20 cellular contexts compared by ENCODE assay signal in the genomic region with DNA sequence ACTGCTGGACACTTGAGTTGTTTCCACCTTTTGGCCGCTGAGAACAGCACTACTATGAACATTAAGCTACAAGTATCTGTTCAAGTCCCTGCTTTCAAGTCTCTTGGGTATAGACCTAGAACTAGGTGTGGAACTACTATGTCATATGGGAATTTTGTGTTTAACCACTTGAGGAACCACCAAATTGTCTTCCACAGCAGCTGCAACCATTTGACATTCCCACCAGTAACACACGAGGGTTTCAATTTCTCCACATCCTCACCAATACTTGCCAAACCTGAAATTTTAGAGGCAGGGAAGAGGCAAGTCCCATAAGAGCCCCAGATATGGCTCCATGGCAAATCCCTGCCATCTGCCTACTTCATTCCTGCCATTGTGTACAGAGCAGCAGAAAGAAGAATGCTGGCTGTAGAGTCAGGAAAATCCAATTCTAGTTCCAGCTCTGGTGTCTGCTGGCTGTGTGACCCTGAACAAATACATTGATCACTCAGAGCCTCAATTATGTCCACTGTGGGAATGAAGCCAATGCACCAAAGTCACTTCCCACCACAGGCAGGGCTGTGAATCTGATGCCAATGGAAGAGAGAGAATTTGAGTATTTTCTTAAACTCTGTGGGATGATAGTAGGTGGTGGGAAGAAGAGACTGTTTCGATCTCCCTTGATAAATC. TPM values are rescaled to one million over a fixed set of nuclear protein-coding genes. Genes with fewer than 3 reads are reported as not detected.
DNase-seq lines count a peak whose midpoint lies in the region; ATAC-seq, FAIRE-seq and TF ChIP-seq lines count a peak whose summit lies in the region.
"Had no signal": no experiment of that assay in that cellular context is flagged by ENCODE, and none has a peak within 500 bp of the region (broad histone marks: within the 10 kb centered on the region; RNA-seq: fewer than 3 reads in every experiment).

No MANE protein-coding gene starts in this region.

- no peaks in the 10 kb centered on the region for H3K9me3 ChIP-seq in H1 (ENCODE audit: insufficient read depth in 2 of 2, low read depth in 1 of 2, low read length in 1 of 2)
- no peaks in the 10 kb centered on the region for H3K9me3 ChIP-seq in thymus (ENCODE audit: control insufficient read depth)
- H3K9me3 ChIP-seq: MG63 had no signal

- H3K4me2 ChIP-seq in H1 (ENCODE audit: insufficient read depth in 1 of 2, low read depth in 2 of 2, low read length in 2 of 2), result no peak overlapping the region
- H3K4me2 ChIP-seq: GM23338, neural progenitor cell had no signal

- no peak overlapping the region for H2BK12ac ChIP-seq in H1 (ENCODE audit: low read depth, low read length)

- no peak overlapping the region for H2BK15ac ChIP-seq in H1 (ENCODE audit: low read length)

- H3K14ac ChIP-seq in H1 (ENCODE audit: insufficient read length), result no peak overlapping the region

- peak overlapping the region; percentile 3 for H3K23ac ChIP-seq in H1 (ENCODE audit: insufficient read length)

- no peak overlapping the region for H3K9ac ChIP-seq in H1 (replicated peaks in 1 of 4; ENCODE audit: extremely low read depth in 1 of 4, low read depth in 3 of 4, low read length in 3 of 4)
- H3K9ac ChIP-seq: neural progenitor cell had no signal

- H3K27ac ChIP-seq in H1 (ENCODE audit: low read depth, low read length) (no peak overlapping the region), thymus (ENCODE audit: low read depth) (peak overlapping the region; percentile 38)
- H3K27ac ChIP-seq: brain microvascular endothelial cell, neural progenitor cell, VCaP had no signal

- TF ChIP-seq CTCF in H1 (IDR thresholded peaks at IDR 0.05; ENCODE audit: control extremely low read depth in 1 of 3, insufficient read depth in 1 of 3, low read depth in 1 of 3, low read length in 3 of 3) (no peak), HFFc6 (IDR thresholded peaks at IDR 0.05) (no peak)

- peaks cover 58% of the 10 kb centered on the region for H3K4me1 Mint-ChIP-seq in activated naive CD4-positive, alpha-beta T cell treated with anti-CD3 and anti-CD28 coated beads, Interleukin-2, amount 50 U/mL, for 24 hours
- H3K4me1 Mint-ChIP-seq in effector memory CD8-positive, alpha-beta T cell (ENCODE audit: low read depth in 2 of 2), result peaks cover 9 to 10% of the 10 kb centered on the region in 2 donors
- H3K4me1 Mint-ChIP-seq in HFFc6 (ENCODE audit: low read depth), result peaks cover 4% of the 10 kb centered on the region; the same call in 1 of the 2 replicates
- H3K4me1 Mint-ChIP-seq: GM23338, neural progenitor cell had no signal

- no peak overlapping the region for H2BK20ac ChIP-seq in H1 (ENCODE audit: low read length)

- TF ChIP-seq EP300 in H1 (IDR thresholded peaks at IDR 0.05; ENCODE audit: borderline replicate concordance in 1 of 2, low read depth in 2 of 2, low read length in 2 of 2), result no peak

- H3K36me3 ChIP-seq in H1 (ENCODE audit: control insufficient read depth in 2 of 4, insufficient read depth in 4 of 4, low read length in 3 of 4) (no peaks in the 10 kb centered on the region), thymus (ENCODE audit: control insufficient read depth, insufficient read depth) (peaks cover 14% of the 10 kb centered on the region)
- H3K36me3 ChIP-seq: brain microvascular endothelial cell, MG63, neural progenitor cell had no signal

- H3K4me3 ChIP-seq in H1 (ENCODE audit: extremely low read depth in 1 of 4, insufficient read depth in 2 of 4, low read depth in 3 of 4, low read length in 4 of 4), result no peak overlapping the region
- H3K4me3 ChIP-seq in thymus (ENCODE audit: low read length), result no peak overlapping the region
- H3K4me3 ChIP-seq: GM23338, MG63, neural progenitor cell had no signal

- H3K27ac Mint-ChIP-seq in activated naive CD4-positive, alpha-beta T cell treated with anti-CD3 and anti-CD28 coated beads, Interleukin-2, amount 50 U/mL, for 24 hours, result peak overlapping the region; percentile 74
- H3K27ac Mint-ChIP-seq in effector memory CD8-positive, alpha-beta T cell, result no peak overlapping the region
- no peak overlapping the region for H3K27ac Mint-ChIP-seq in HFFc6
- H3K27ac Mint-ChIP-seq: GM23338, neural progenitor cell had no signal

- H3K23me2 ChIP-seq in H1 (ENCODE audit: low read depth, low read length), result no peaks in the 10 kb centered on the region; the same call in 1 of the 2 replicates

- H4K8ac ChIP-seq in H1 (ENCODE audit: extremely low read depth, insufficient read depth, low read length), result no peak overlapping the region

- H3K56ac ChIP-seq in H1 (replicated peaks; ENCODE audit: insufficient read length, low read depth, low read length), result no peak overlapping the region

- no peaks in the 10 kb centered on the region for H3K9me3 Mint-ChIP-seq in activated naive CD4-positive, alpha-beta T cell treated with anti-CD3 and anti-CD28 coated beads, Interleukin-2, amount 50 U/mL, for 24 hours
- H3K9me3 Mint-ChIP-seq in effector memory CD8-positive, alpha-beta T cell, result no peaks in the 10 kb centered on the region
- H3K9me3 Mint-ChIP-seq in HFFc6, result no peaks in the 10 kb centered on the region
- H3K9me3 Mint-ChIP-seq: neural progenitor cell had no signal

- no peak for ATAC-seq in effector memory CD8-positive, alpha-beta T cell (replicated peaks)
- no peak for ATAC-seq in GM21723 (IDR thresholded peaks at IDR 0.05; ENCODE audit: unreplicated experiment)
- ATAC-seq: GM23338, left ventricle myocardium superior had no signal

- no peaks in the 10 kb centered on the region for H3K79me2 ChIP-seq in H1 (ENCODE audit: control insufficient read depth in 1 of 2, insufficient read depth in 2 of 2, low read length in 2 of 2)

- H2AK5ac ChIP-seq in H1 (ENCODE audit: low read depth, low read length), result no peak overlapping the region

- POLR2A ChIA-PET in H1 (lab: Charles Lee; ENCODE audit: partially characterized antibody), result no interaction called here

- H3K36me3 Mint-ChIP-seq in activated naive CD4-positive, alpha-beta T cell treated with anti-CD3 and anti-CD28 coated beads, Interleukin-2, amount 50 U/mL, for 24 hours, result peaks cover 2% of the 10 kb centered on the region
- H3K36me3 Mint-ChIP-seq in effector memory CD8-positive, alpha-beta T cell (ENCODE audit: insufficient read depth), result peaks cover 5% of the 10 kb centered on the region
- no peaks in the 10 kb centered on the region for H3K36me3 Mint-ChIP-seq in HFFc6 (ENCODE audit: low read depth)

- no peaks in the 10 kb centered on the region for H3K79me1 ChIP-seq in H1 (ENCODE audit: low read depth, low read length)

- no peak overlapping the region for H2AFZ ChIP-seq in H1 (ENCODE audit: low read length)
- H2AFZ ChIP-seq: GM23338, neural progenitor cell had no signal

- H4K20me1 ChIP-seq in H1 (replicated peaks in 1 of 2; ENCODE audit: control insufficient read depth in 1 of 2, insufficient read depth in 2 of 2, low read length in 2 of 2), result no peaks in the 10 kb centered on the region

- H3K4me3 Mint-ChIP-seq in activated naive CD4-positive, alpha-beta T cell treated with anti-CD3 and anti-CD28 coated beads, Interleukin-2, amount 50 U/mL, for 24 hours, result no peak overlapping the region
- H3K4me3 Mint-ChIP-seq in effector memory CD8-positive, alpha-beta T cell, result no peak overlapping the region
- H3K4me3 Mint-ChIP-seq in HFFc6, result no peak overlapping the region
- H3K4me3 Mint-ChIP-seq: GM23338, neural progenitor cell had no signal

- H3K27me3 Mint-ChIP-seq in activated naive CD4-positive, alpha-beta T cell treated with anti-CD3 and anti-CD28 coated beads, Interleukin-2, amount 50 U/mL, for 24 hours, result no peaks in the 10 kb centered on the region
- no peaks in the 10 kb centered on the region for H3K27me3 Mint-ChIP-seq in effector memory CD8-positive, alpha-beta T cell
- H3K27me3 Mint-ChIP-seq in HFFc6 (ENCODE audit: insufficient read depth), result peaks cover 8% of the 10 kb centered on the region; the same call in 1 of the 2 replicates

- H3K27me3 ChIP-seq in H1 (replicated peaks in 1 of 4; ENCODE audit: control insufficient read depth in 3 of 4, extremely low read depth in 1 of 4, insufficient read depth in 3 of 4, low read length in 3 of 4) (no peaks in the 10 kb centered on the region), thymus (ENCODE audit: control insufficient read depth, insufficient read depth) (no peaks in the 10 kb centered on the region)
- H3K27me3 ChIP-seq: brain microvascular endothelial cell, MG63, neural progenitor cell had no signal

- TF ChIP-seq RAD21 in H1 (IDR thresholded peaks at IDR 0.05 in 1 of 2, conservative IDR thresholded peaks at IDR 0.05 in 1 of 2; ENCODE audit: low read depth in 2 of 2, low read length in 2 of 2), result no peak

- CTCF ChIA-PET in H1 (lab: Charles Lee; ENCODE audit: partially characterized antibody), result interaction anchor here (0.5 to 1.3 kb wide), 5 partner anchors 10 to 203 kb away, joined by 3 to 5 read pairs (median 3); no protein-coding TSS in a partner anchor

- TF ChIP-seq POLR2A in H1 (IDR thresholded peaks at IDR 0.05; ENCODE audit: control extremely low read depth in 1 of 2, low read depth in 2 of 2, low read length in 2 of 2), result no peak

- FAIRE-seq in H1 (lab: Jason Lieb, UNC), result no peak
- FAIRE-seq: HTR-8/SVneo, urothelium cell line had no signal

- H3K4me1 ChIP-seq in H1 (replicated peaks in 1 of 4; ENCODE audit: control insufficient read depth in 3 of 4, insufficient read depth in 4 of 4, low read length in 3 of 4) (no peaks in the 10 kb centered on the region), thymus (ENCODE audit: control insufficient read depth, insufficient read depth, low read length) (peaks cover 52% of the 10 kb centered on the region)
- H3K4me1 ChIP-seq: neural progenitor cell had no signal

- no peak overlapping the region for H3K18ac ChIP-seq in H1 (ENCODE audit: extremely low read depth, low read length)

- WGBS in H1 (ENCODE audit: extremely low coverage in 1 of 2, insufficient coverage in 1 of 2, insufficient read length in 1 of 2, insufficient replicate concordance in 2 of 2, low coverage in 1 of 2, low lambda C conversion rate in 2 of 2, missing lambda C conversion rate in 1 of 2), 2 experiments, result 89% methylated on average over 3 of the region's 3 CpGs; no CpG with 5 or more reads in 1 of the 2 experiments
- 68% methylated on average over 3 of the region's 3 CpGs for WGBS in thymus

- H2BK120ac ChIP-seq in H1 (replicated peaks; ENCODE audit: low read depth, low read length), result no peak overlapping the region

- H4K91ac ChIP-seq in H1 (replicated peaks; ENCODE audit: insufficient read length, low read length), result no peak overlapping the region

- no peak for DNase-seq in activated naive CD4-positive, alpha-beta T cell treated with anti-CD3 and anti-CD28 coated beads, Interleukin-2, amount 50 U/mL, for 16 hours
- DNase-seq in NCI-H2029 treated with DMSO at 0.1 percent for 48 hours (lab: John Stamatoyannopoulos, UW) (peak; percentile 94), H1 (ENCODE audit: low read depth in 1 of 2, low spot score in 2 of 2) (no peak), HFFc6 (no peak)
- DNase-seq in effector memory CD8-positive, alpha-beta T cell, result no peak
- DNase-seq: activated gamma-delta T cell; brain microvascular endothelial cell; left ventricle myocardium superior; MG63; NCI-H345; retina; stimulated activated CD4-positive, alpha-beta T cell treated with anti-CD3 and anti-CD28 coated beads, Interleukin-2, amount 100 ng/mL, for 48 hours had no signal

- no peak overlapping the region for H4K5ac ChIP-seq in H1 (ENCODE audit: insufficient read length, low read depth, low read length)

- H3K4ac ChIP-seq in H1 (replicated peaks; ENCODE audit: insufficient read length, low read depth, low read length), result no peak overlapping the region

- no peak overlapping the region for H2BK5ac ChIP-seq in H1 (ENCODE audit: low read depth, low read length)

RNA-seq across cellular contexts. Expression of gene PITPNM2, which starts 17.8 kb away (rescaled TPM):
- total RNA-seq in H1 (2021; fragmentation: NEBNext Ultra II Directional; extraction: Animal tissue kit (Norgen Biotek cat#: 25700)), result 2.3 and 3.4 TPM in 2 replicates
- polyA plus RNA-seq in H1 (2011; rRNA removed), result 0.59 and 0.97 TPM in 2 replicates
- polyA plus RNA-seq in H1 (2011; cell fraction: cytosol; rRNA removed), result 0.90 TPM
- polyA plus RNA-seq in H1 (2011; cell fraction: nucleus; rRNA removed), result 3.2 TPM
- polyA plus RNA-seq in H1 (2012, experiment 1 of 2), result 1.2 to 1.9 TPM (median 1.6 TPM) in 4 replicates
- polyA plus RNA-seq in H1 (2012, experiment 2 of 2), result 0.87 TPM
- 1.4 TPM for polyA plus RNA-seq in H1 (2013, experiment 1 of 2)
- polyA plus RNA-seq in H1 (2013, experiment 2 of 2), result 1.7 TPM
- polyA minus RNA-seq in H1 (2011; rRNA and poly(A)+ RNA removed), result 1.0 and 1.1 TPM in 2 replicates
- 2.3 TPM for polyA minus RNA-seq in H1 (2011; cell fraction: cytosol; rRNA and poly(A)+ RNA removed)
- 1.8 TPM for polyA minus RNA-seq in H1 (2011; cell fraction: nucleus; rRNA and poly(A)+ RNA removed)
- 56.8 TPM for polyA plus RNA-seq in thymus
- total RNA-seq in HFFc6 (2021; fragmentation: NEBNext Ultra II Directional; extraction: Animal tissue kit (Norgen Biotek cat#: 25700)), result 1 to 10 TPM; 1.5 to 5.1 (median 4.1) TPM
